ENCODE assay signal across 8 cellular contexts in genomic region chr17:81713004-81713555, GRCh38. TPM values are rescaled to one million over a fixed set of nuclear protein-coding genes. Genes with fewer than 3 reads are reported as not detected.
DNase-seq lines count a peak whose midpoint lies in the region; ATAC-seq and TF ChIP-seq lines count a peak whose summit lies in the region.

No MANE protein-coding gene starts in this region.

- H3K27me3 ChIP-seq in RWPE2 (ENCODE audit: insufficient read depth, poor library complexity, severe bottlenecking) (no peaks in the 10 kb centered on the region), rectal smooth muscle tissue (ENCODE audit: control insufficient read depth, insufficient read depth, low read length) (no peaks in the 10 kb centered on the region)

- peak overlapping the region; percentile 80 for H3K4me3 ChIP-seq in GM12864 (ENCODE audit: low read depth, low read length)
- H3K4me3 ChIP-seq in RWPE2 (ENCODE audit: severe bottlenecking): peak overlapping the region; percentile 87
- H3K4me3 ChIP-seq in fibroblast of the aortic adventitia (ENCODE audit: low read depth, low read length): peak overlapping the region; percentile 72
- H3K4me3 ChIP-seq in rectal smooth muscle tissue (ENCODE audit: low read length): peak overlapping the region; percentile 75

- TF ChIP-seq CTCF in GM12864 (IDR thresholded peaks at IDR 0.05; ENCODE audit: low read depth, low read length, missing control alignments) (no peak), RWPE2 (IDR thresholded peaks at IDR 0.05; ENCODE audit: poor library complexity, severe bottlenecking) (peak; percentile 1), fibroblast of the aortic adventitia (IDR thresholded peaks at IDR 0.05; ENCODE audit: insufficient read depth, low read length) (no peak)

- H3K27ac ChIP-seq in RWPE2 (ENCODE audit: poor library complexity, severe bottlenecking) (peak overlapping the region; percentile 66), rectal smooth muscle tissue (ENCODE audit: low read depth, low read length) (no peak overlapping the region)

- peaks cover 13% of the 10 kb centered on the region for H3K4me1 ChIP-seq in RWPE2 (ENCODE audit: insufficient read depth, poor library complexity, severe bottlenecking)
- peaks cover 11% of the 10 kb centered on the region for H3K4me1 ChIP-seq in rectal smooth muscle tissue (ENCODE audit: control insufficient read depth, insufficient read depth, low read length)

- DNase-seq in GM12864 (ENCODE audit: low read depth): no peak
- no peak for DNase-seq in RWPE2 (ENCODE audit: low spot score)
- DNase-seq in fibroblast of the aortic adventitia (ENCODE audit: low read depth): no peak
- no peak for DNase-seq in dedifferentiated amniotic fluid mesenchymal stem cell (ENCODE audit: extremely low spot score)
- no peak for DNase-seq in 8988T
- DNase-seq in putamen (ENCODE audit: low spot score): no peak
- DNase-seq in NCI-H226: no peak

- H3K9me3 ChIP-seq in RWPE2 (ENCODE audit: severe bottlenecking): no peaks in the 10 kb centered on the region

- ATAC-seq in RWPE2 (ENCODE audit: low read depth): no peak

- peak overlapping the region; percentile 38 for H3K9ac ChIP-seq in rectal smooth muscle tissue (ENCODE audit: low read length)

- H3K36me3 ChIP-seq in RWPE2 (ENCODE audit: low read depth) (peaks cover 26% of the 10 kb centered on the region), rectal smooth muscle tissue (ENCODE audit: control insufficient read depth, insufficient read depth, low read length) (no peaks in the 10 kb centered on the region)

RNA-seq across cellular contexts. Expression of gene SLC25A10, which starts 1.0 kb away (rescaled TPM):
- total RNA-seq in fibroblast of the aortic adventitia (ENCODE audit: low replicate concordance): 4.1 and 19.3 TPM in 2 replicates

RNA-seq across cellular contexts. Expression of gene MRPL12, which starts 9.9 kb away (rescaled TPM):
- total RNA-seq in fibroblast of the aortic adventitia (ENCODE audit: low replicate concordance): 19.2 and 23.7 TPM in 2 replicates

RNA-seq across cellular contexts. Expression of gene HGS, which starts 29.3 kb away (rescaled TPM):
- total RNA-seq in fibroblast of the aortic adventitia (ENCODE audit: low replicate concordance): 89.0 and 94.7 TPM in 2 replicates

RNA-seq across cellular contexts. Expression of gene ARL16, which starts 29.5 kb away (rescaled TPM):
- total RNA-seq in fibroblast of the aortic adventitia (ENCODE audit: low replicate concordance): 21.3 and 26.4 TPM in 2 replicates

RNA-seq across cellular contexts. Expression of gene CCDC137, which starts 46.5 kb away (rescaled TPM):
- 7.0 and 12.0 TPM in 2 replicates for total RNA-seq in fibroblast of the aortic adventitia (ENCODE audit: low replicate concordance)
